ENCODE assay signal across 11 cellular contexts in genomic region chr3:155890671-155891190, GRCh38. TPM values are rescaled to one million over a fixed set of nuclear protein-coding genes. Genes with fewer than 3 reads are reported as not detected.
DNase-seq lines count a peak whose midpoint lies in the region; ATAC-seq and TF ChIP-seq lines count a peak whose summit lies in the region.
"Had no signal": no experiment of that assay in that cellular context is flagged by ENCODE, and none has a peak within 500 bp of the region (broad histone marks: within the 10 kb centered on the region; RNA-seq: fewer than 3 reads in every experiment).

No MANE protein-coding gene starts in this region.

- no peaks in the 10 kb centered on the region for H3K27me3 ChIP-seq in HAP-1 (ENCODE audit: low read depth)

- DNase-seq in AG10803 (ENCODE audit: low read depth) (peak; percentile 51), NCI-H1105 (lab: John Stamatoyannopoulos, UW) (peak; percentile 33), fibroblast of pulmonary artery (ENCODE audit: low read depth) (peak; percentile 77), progenitor cell of endocrine pancreas (ENCODE audit: low spot score, unreplicated experiment) (no peak), HAP-1 (ENCODE audit: low spot score in 2 of 2) (no peak), A172 (ENCODE audit: low spot score) (no peak)
- DNase-seq: activated naive CD8-positive, alpha-beta T cell treated with anti-CD3 and anti-CD28 coated beads, Interleukin-2, amount 50 U/mL, for 24 hours; right cardiac atrium; stimulated activated naive CD8-positive, alpha-beta T cell treated with anti-CD3 and anti-CD28 coated beads, Interleukin-15, amount 100 ng/mL, for 72 hours had no signal

- no peaks in the 10 kb centered on the region for H3K9me3 ChIP-seq in HAP-1

- no peak overlapping the region for H3K4me3 Mint-ChIP-seq in progenitor cell of endocrine pancreas (ENCODE audit: low read depth)
- H3K4me3 Mint-ChIP-seq: activated naive CD8-positive, alpha-beta T cell treated with anti-CD3 and anti-CD28 coated beads, Interleukin-2, amount 50 U/mL, for 24 hours; stimulated activated naive CD8-positive, alpha-beta T cell treated with anti-CD3 and anti-CD28 coated beads, Interleukin-15, amount 100 ng/mL, for 72 hours had no signal

- peak; percentile 41 for ATAC-seq in GM21360 (IDR thresholded peaks at IDR 0.05; ENCODE audit: unreplicated experiment)
- ATAC-seq in GM21423 (IDR thresholded peaks at IDR 0.05; ENCODE audit: unreplicated experiment), result no peak
- ATAC-seq: activated naive CD8-positive, alpha-beta T cell treated with anti-CD3 and anti-CD28 coated beads, Interleukin-2, amount 50 U/mL, for 24 hours; stimulated activated naive CD8-positive, alpha-beta T cell treated with anti-CD3 and anti-CD28 coated beads, Interleukin-15, amount 100 ng/mL, for 72 hours had no signal

- H3K27me3 Mint-ChIP-seq in progenitor cell of endocrine pancreas, result no peaks in the 10 kb centered on the region
- H3K27me3 Mint-ChIP-seq: activated naive CD8-positive, alpha-beta T cell treated with anti-CD3 and anti-CD28 coated beads, Interleukin-2, amount 50 U/mL, for 24 hours; stimulated activated naive CD8-positive, alpha-beta T cell treated with anti-CD3 and anti-CD28 coated beads, Interleukin-15, amount 100 ng/mL, for 72 hours had no signal

- H3K4me1 ChIP-seq in HAP-1, result peaks cover 5% of the 10 kb centered on the region

- peaks cover 17% of the 10 kb centered on the region for H3K4me1 Mint-ChIP-seq in progenitor cell of endocrine pancreas (ENCODE audit: low read depth)

- H3K36me3 Mint-ChIP-seq in progenitor cell of endocrine pancreas (ENCODE audit: insufficient read depth), result peaks cover 19% of the 10 kb centered on the region

- no peak overlapping the region for H3K27ac Mint-ChIP-seq in progenitor cell of endocrine pancreas
- H3K27ac Mint-ChIP-seq: activated naive CD8-positive, alpha-beta T cell treated with anti-CD3 and anti-CD28 coated beads, Interleukin-2, amount 50 U/mL, for 24 hours; stimulated activated naive CD8-positive, alpha-beta T cell treated with anti-CD3 and anti-CD28 coated beads, Interleukin-15, amount 100 ng/mL, for 72 hours had no signal

- H3K36me3 ChIP-seq in HAP-1 (replicated peaks), result peaks cover 35% of the 10 kb centered on the region

- H3K9me3 Mint-ChIP-seq in progenitor cell of endocrine pancreas (ENCODE audit: low read depth), result peaks cover 4% of the 10 kb centered on the region
- H3K9me3 Mint-ChIP-seq: activated naive CD8-positive, alpha-beta T cell treated with anti-CD3 and anti-CD28 coated beads, Interleukin-2, amount 50 U/mL, for 24 hours; stimulated activated naive CD8-positive, alpha-beta T cell treated with anti-CD3 and anti-CD28 coated beads, Interleukin-15, amount 100 ng/mL, for 72 hours had no signal

- TF ChIP-seq CTCF in AG10803 (conservative IDR thresholded peaks at IDR 0.05; ENCODE audit: low read length) (no peak), fibroblast of pulmonary artery (IDR thresholded peaks at IDR 0.05; ENCODE audit: low read length, missing control alignments) (no peak), progenitor cell of endocrine pancreas (IDR thresholded peaks at IDR 0.05; ENCODE audit: unreplicated experiment) (no peak)

- no peak overlapping the region for H3K4me3 ChIP-seq in AG10803 (ENCODE audit: low read length)
- H3K4me3 ChIP-seq in fibroblast of pulmonary artery (replicated peaks; ENCODE audit: low read depth, low read length), result no peak overlapping the region
- no peak overlapping the region for H3K4me3 ChIP-seq in HAP-1

- in situ Hi-C loops in HAP-1 (cut with MboI; ENCODE audit: low sequenced_read_pairs), result no loop called here

RNA-seq across cellular contexts. Expression of gene GMPS, which starts 20.3 kb away (rescaled TPM):
- 74.5 and 76.0 TPM in 2 replicates for total RNA-seq in progenitor cell of endocrine pancreas
- total RNA-seq in A172 (2014; rRNA removed; shearing (Covaris generic)), result 155 and 171 TPM in 2 replicates

RNA-seq across cellular contexts. Expression of gene SLC33A1, which starts 36.5 kb away (rescaled TPM):
- total RNA-seq in progenitor cell of endocrine pancreas, result 23.2 and 23.7 TPM in 2 replicates
- total RNA-seq in A172 (2014; rRNA removed; shearing (Covaris generic)), result 22.9 and 28.0 TPM in 2 replicates

Comparison
In these comparisons a context has a peak if more than half of its experiments do, and no peak if none do; other contexts are left out.
1. DNase-seq: peak in AG10803 (single experiment), NCI-H1105 (single experiment) and fibroblast of pulmonary artery (single experiment); none in progenitor cell of endocrine pancreas (single experiment), HAP-1 (0 of 2) and A172 (single experiment).